Comparison of ENCODE assay signal across 9 cellular contexts in the genomic region with DNA sequence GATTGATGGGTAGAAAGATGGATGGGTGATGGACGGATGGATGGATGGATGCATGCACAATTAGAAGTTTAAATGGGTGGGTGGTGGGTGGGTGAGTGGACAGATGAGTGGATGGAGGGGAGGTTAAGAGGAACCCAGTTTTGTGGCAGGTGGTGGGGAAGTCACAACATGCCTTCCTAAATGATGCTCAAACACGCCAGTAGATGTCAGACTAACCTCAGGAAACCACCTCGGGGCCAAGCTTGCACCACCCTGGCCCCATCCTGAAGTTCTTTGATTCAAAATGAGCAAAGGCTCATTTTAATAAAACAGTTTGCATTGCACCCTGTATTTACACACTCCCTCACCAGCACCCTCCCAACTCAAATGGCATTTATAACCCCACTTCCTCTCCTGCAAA.
DNase-seq lines count a peak whose midpoint lies in the region; ATAC-seq and TF ChIP-seq lines count a peak whose summit lies in the region.
"Had no signal": no experiment of that assay in that cellular context is flagged by ENCODE, and none has a peak within 500 bp of the region (broad histone marks: within the 10 kb centered on the region; RNA-seq: fewer than 3 reads in every experiment).

No MANE protein-coding gene starts in this region.

- H3K27ac Mint-ChIP-seq in activated T-cell treated with anti-CD3 and anti-CD28 coated beads, Interleukin-2, amount 50 U/mL, for 24 hours, result no peak overlapping the region
- no peak overlapping the region for H3K27ac Mint-ChIP-seq in nephron progenitor cell

- H3K9me3 Mint-ChIP-seq in activated T-cell treated with anti-CD3 and anti-CD28 coated beads, Interleukin-2, amount 50 U/mL, for 24 hours, result no peaks in the 10 kb centered on the region
- no peaks in the 10 kb centered on the region for H3K9me3 Mint-ChIP-seq in nephron progenitor cell
- H3K9me3 Mint-ChIP-seq: IgD-negative memory B cell had no signal

- no peak overlapping the region for H3K27ac ChIP-seq in thyroid gland

- no peak overlapping the region for H3K4me3 ChIP-seq in thyroid gland (replicated peaks in 1 of 3)

- H3K4me1 Mint-ChIP-seq in activated T-cell treated with anti-CD3 and anti-CD28 coated beads, Interleukin-2, amount 50 U/mL, for 24 hours (ENCODE audit: low read depth), result peaks cover 2% of the 10 kb centered on the region
- no peaks in the 10 kb centered on the region for H3K4me1 Mint-ChIP-seq in nephron progenitor cell

- peak; percentile 84 for DNase-seq in COLO829 (ENCODE audit: low spot score)
- peak; percentile 79 for DNase-seq in HuH-7.5 (ENCODE audit: low spot score)
- peak; percentile 67 for DNase-seq in NOMO-1 treated with DMSO at 0.1 percent for 48 hours (lab: John Stamatoyannopoulos, UW; ENCODE audit: unreplicated experiment)
- peak; percentile 35 for DNase-seq in activated T-cell treated with anti-CD3 and anti-CD28 coated beads, Interleukin-2, amount 50 U/mL, for 24 hours
- DNase-seq in fibroblast of gingiva (ENCODE audit: low read depth), result peak; percentile 51
- peak; percentile 53 for DNase-seq in nephron progenitor cell
- DNase-seq in thyroid gland, result peak; percentile 29 to 33

- H3K4me3 Mint-ChIP-seq in activated T-cell treated with anti-CD3 and anti-CD28 coated beads, Interleukin-2, amount 50 U/mL, for 24 hours, result no peak overlapping the region
- H3K4me3 Mint-ChIP-seq in nephron progenitor cell, result no peak overlapping the region
- H3K4me3 Mint-ChIP-seq: IgD-negative memory B cell had no signal

- no peaks in the 10 kb centered on the region for H3K27me3 ChIP-seq in thyroid gland

- no peaks in the 10 kb centered on the region for H3K4me1 ChIP-seq in thyroid gland

- TF ChIP-seq POLR2A in thyroid gland (IDR thresholded peaks at IDR 0.05), result no peak

- no peaks in the 10 kb centered on the region for H3K36me3 ChIP-seq in thyroid gland

- no peaks in the 10 kb centered on the region for H3K9me3 ChIP-seq in thyroid gland

- no peak for ATAC-seq in HG02938 (IDR thresholded peaks at IDR 0.05; ENCODE audit: unreplicated experiment)

- peaks cover 28% of the 10 kb centered on the region for H3K27me3 Mint-ChIP-seq in activated T-cell treated with anti-CD3 and anti-CD28 coated beads, Interleukin-2, amount 50 U/mL, for 24 hours
- peaks cover 52% of the 10 kb centered on the region for H3K27me3 Mint-ChIP-seq in nephron progenitor cell (ENCODE audit: low read depth, poor library complexity)

- 2 to 3% methylated on average over 3 of the region's 3 CpGs for WGBS in thyroid gland, 2 donors

- intact Hi-C loops in thyroid gland (cut with DNase I), result loop anchor here (5.0 kb wide), 1 partner anchor 125 kb away; no protein-coding TSS in a partner anchor

- no peaks in the 10 kb centered on the region for H3K36me3 Mint-ChIP-seq in activated T-cell treated with anti-CD3 and anti-CD28 coated beads, Interleukin-2, amount 50 U/mL, for 24 hours (ENCODE audit: low read depth)
- H3K36me3 Mint-ChIP-seq in nephron progenitor cell (ENCODE audit: low read depth), result no peaks in the 10 kb centered on the region
- H3K36me3 Mint-ChIP-seq: IgD-negative memory B cell had no signal

- TF ChIP-seq CTCF in nephron progenitor cell (IDR thresholded peaks at IDR 0.05) (peak; percentile 63), thyroid gland (IDR thresholded peaks at IDR 0.05) (peak in 4 of 6 experiments; percentile 46 to 69 (median 64))

Comparison
In these comparisons a context has a peak if more than half of its experiments do, and no peak if none do; other contexts are left out.
1. DNase-seq: peak in every context shown above with its lines; median percentile 84 in COLO829; 79 in HuH-7.5; 67 in NOMO-1 treated with DMSO at 0.1 percent for 48 hours; 53 in nephron progenitor cell; 51 in fibroblast of gingiva; 35 in activated T-cell treated with anti-CD3 and anti-CD28 coated beads, Interleukin-2, amount 50 U/mL, for 24 hours; 31 in thyroid gland.